ENCODE assay signal across 8 cellular contexts in the genomic region with DNA sequence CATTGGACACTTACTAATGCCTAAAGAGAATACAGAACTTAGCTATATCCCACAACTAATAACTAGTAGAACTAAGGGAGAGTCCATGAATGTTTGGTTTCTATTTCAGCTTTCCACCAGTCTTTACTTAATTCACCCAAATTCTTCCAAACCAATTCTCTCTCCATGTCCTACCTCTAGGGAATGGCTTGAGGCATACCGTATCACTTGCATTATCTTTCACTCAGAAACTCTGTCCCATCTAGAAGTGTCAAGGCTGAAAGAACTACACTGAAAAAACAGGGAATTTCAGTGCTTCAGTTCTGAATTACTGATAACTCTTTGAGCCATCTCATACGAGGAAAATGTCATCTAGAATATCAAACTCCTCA. TPM values are rescaled to one million over a fixed set of nuclear protein-coding genes. Genes with fewer than 3 reads are reported as not detected.
A peak's percentile ranks its signal among the peaks of the same experiment; 100 is the strongest.
DNase-seq lines count a peak whose midpoint lies in the region; ATAC-seq and TF ChIP-seq lines count a peak whose summit lies in the region.

No MANE protein-coding gene starts in this region.

- H3K4me1 ChIP-seq in BE2C (no peaks in the 10 kb centered on the region), muscle layer of colon (ENCODE audit: insufficient read depth, low read length) (peaks cover 12% of the 10 kb centered on the region)

- H3K36me3 ChIP-seq in BE2C: no peaks in the 10 kb centered on the region
- peaks cover under 1% of the 10 kb centered on the region for H3K36me3 ChIP-seq in muscle layer of colon (ENCODE audit: insufficient read depth, low read length)

- H3K27ac Mint-ChIP-seq in central memory CD8-positive, alpha-beta T cell (ENCODE audit: low read depth): peak overlapping the region; percentile 83

- H3K9me3 ChIP-seq in BE2C (no peaks in the 10 kb centered on the region), muscle layer of colon (ENCODE audit: low read length) (no peaks in the 10 kb centered on the region)

- no peaks in the 10 kb centered on the region for H3K27me3 Mint-ChIP-seq in central memory CD8-positive, alpha-beta T cell

- H3K9ac ChIP-seq in muscle layer of colon (ENCODE audit: low read length): peak overlapping the region; percentile 59

- peaks cover 36% of the 10 kb centered on the region for H3K4me1 Mint-ChIP-seq in central memory CD8-positive, alpha-beta T cell

- peak overlapping the region; percentile 83 for H3K4me3 Mint-ChIP-seq in central memory CD8-positive, alpha-beta T cell

- ATAC-seq in HG03469 (IDR thresholded peaks at IDR 0.05; ENCODE audit: unreplicated experiment) (peak; percentile 0), HG03442 (IDR thresholded peaks at IDR 0.05; ENCODE audit: unreplicated experiment) (no peak), HG03159 (IDR thresholded peaks at IDR 0.05; ENCODE audit: unreplicated experiment) (no peak)
- no peak for ATAC-seq in central memory CD8-positive, alpha-beta T cell (replicated peaks; ENCODE audit: extremely low read depth, poor library complexity, severe bottlenecking)

- H3K27me3 ChIP-seq in BE2C (no peaks in the 10 kb centered on the region), muscle layer of colon (ENCODE audit: control insufficient read depth in 1 of 2, insufficient read depth in 2 of 2, low read length in 2 of 2) (no peaks in the 10 kb centered on the region)

- no peak for TF ChIP-seq CTCF in BE2C (IDR thresholded peaks at IDR 0.05; ENCODE audit: low read depth, low read length)

- H3K36me3 Mint-ChIP-seq in central memory CD8-positive, alpha-beta T cell (ENCODE audit: insufficient read depth): peaks cover 24% of the 10 kb centered on the region

- peak overlapping the region; percentile 70 for H3K27ac ChIP-seq in muscle layer of colon (ENCODE audit: low read depth, low read length)

- no peak for DNase-seq in BE2C
- DNase-seq in central memory CD8-positive, alpha-beta T cell (ENCODE audit: low spot score in 2 of 2): no peak
- no peak for DNase-seq in activated CD4-positive, alpha-beta T cell treated with anti-CD3 and anti-CD28 coated beads for 4 hours
- DNase-seq in H4 (ENCODE audit: low spot score): no peak

- no peaks in the 10 kb centered on the region for H3K9me3 Mint-ChIP-seq in central memory CD8-positive, alpha-beta T cell

- H3K4me3 ChIP-seq in BE2C (ENCODE audit: low read depth, low read length): peak overlapping the region; percentile 93
- H3K4me3 ChIP-seq in muscle layer of colon (ENCODE audit: low read depth in 1 of 2, low read length in 2 of 2): peak overlapping the region; percentile 50 to 68

RNA-seq across cellular contexts. Expression of gene TMEM168, which starts 0.8 kb away (rescaled TPM):
- polyA plus RNA-seq in BE2C (2012; ENCODE audit: insufficient read depth, insufficient read length, low read depth): 36.9 TPM
- total RNA-seq in H4 (2014; rRNA removed; shearing (Covaris generic)): 16.5 and 18.4 TPM in 2 replicates
